ENCODE assay signal across 8 cellular contexts in the genomic region with DNA sequence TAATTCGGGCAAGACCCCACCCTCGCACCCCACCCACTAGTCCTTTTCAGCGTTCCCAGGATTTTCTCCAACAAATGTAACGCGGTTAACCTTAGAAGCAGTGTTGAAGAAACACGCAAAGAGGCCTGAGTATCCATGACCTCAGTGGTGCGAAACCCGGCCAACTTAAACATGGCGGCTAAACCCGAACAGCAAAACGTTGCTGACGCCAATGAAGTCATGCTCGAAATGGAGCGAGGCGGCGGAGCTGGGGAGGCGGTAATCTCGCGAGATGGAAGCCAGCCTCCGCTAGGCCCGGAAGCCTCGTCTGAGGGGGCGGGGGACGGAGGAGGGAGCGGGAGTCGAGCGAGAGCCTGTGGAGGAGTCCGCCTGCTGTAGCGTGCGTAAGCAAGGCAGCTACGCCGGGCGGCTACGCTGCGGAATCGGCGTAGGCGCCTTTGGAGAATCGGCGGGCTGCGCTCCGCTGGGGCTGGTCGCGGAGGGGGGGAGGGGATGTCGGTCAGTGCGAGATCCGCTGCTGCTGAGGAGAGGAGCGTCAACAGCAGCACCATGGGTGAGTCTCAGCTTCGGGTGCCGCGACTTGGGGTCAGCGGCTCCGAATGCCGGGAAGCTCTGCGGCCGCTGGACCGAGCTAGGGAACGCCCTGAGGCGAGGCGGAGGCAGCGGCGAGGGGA. TPM values are rescaled to one million over a fixed set of nuclear protein-coding genes. Genes with fewer than 3 reads are reported as not detected.
DNase-seq lines count a peak whose midpoint lies in the region; ATAC-seq, FAIRE-seq and TF ChIP-seq lines count a peak whose summit lies in the region.

A gene (plus strand): TSS at position 340 of the 674 bp plus-strand sequence. CDS start 153 bp downstream, at position 493.

- intact Hi-C loops in adrenal gland (cut with DNase I) (loop anchor here (5.0 to 10.0 kb wide), 2 partner anchors 94 to 104 kb away; no protein-coding TSS in a partner anchor), cardiac septum (cut with DNase I) (loop anchor here (5.0 kb wide), 3 partner anchors 49 to 106 kb away; no protein-coding TSS in a partner anchor)

- peak within 1 kb of the TSS; percentile 99 for H3K27ac Mint-ChIP-seq in type B pancreatic cell

- H3K4me1 ChIP-seq in adrenal gland (replicated peaks in 1 of 2), result peaks cover 4 to 42% of the 10 kb centered on the region in 2 donors

- peak; percentile 96 for TF ChIP-seq POLR2A in GM12892 (IDR thresholded peaks at IDR 0.05; ENCODE audit: low read depth, low read length)
- peak; percentile 65 to 88 for TF ChIP-seq POLR2A in adrenal gland (IDR thresholded peaks at IDR 0.05)

- H3K4me1 Mint-ChIP-seq in type B pancreatic cell (ENCODE audit: unreplicated experiment), result peaks cover 33% of the 10 kb centered on the region

- no peaks in the 10 kb centered on the region for H3K27me3 Mint-ChIP-seq in type B pancreatic cell

- peak within 1 kb of the TSS; percentile 84 to 97 (median 92) for H3K4me3 ChIP-seq in adrenal gland

- peak within 1 kb of the TSS; percentile 98 for H3K4me3 Mint-ChIP-seq in type B pancreatic cell

- 0% methylated on average over 22 to 62 of the region's 62 CpGs for WGBS in adrenal gland, 4 donors

- no peaks in the 10 kb centered on the region for H3K27me3 ChIP-seq in adrenal gland

- TF ChIP-seq CTCF in adrenal gland (IDR thresholded peaks at IDR 0.05) (no peak), type B pancreatic cell (conservative IDR thresholded peaks at IDR 0.05) (no peak)

- H3K9me3 ChIP-seq in adrenal gland (replicated peaks in 1 of 3), result no peaks in the 10 kb centered on the region

- DNase-seq in GM12892 (ENCODE audit: insufficient read length) (peak; percentile 79), NCI-H146 (lab: John Stamatoyannopoulos, UW) (peak; percentile 99), T-helper 1 cell (peak; percentile 98 to 100 (median 99)), adrenal gland (peak; percentile 99), cardiac septum (ENCODE audit: low spot score) (peak; percentile 100), pons (ENCODE audit: low spot score) (peak; percentile 99), type B pancreatic cell (ENCODE audit: extremely low spot score, unreplicated experiment) (peak; percentile 99)

- FAIRE-seq in GM12892 (lab: Jason Lieb, UNC), result peak; percentile 99

- no peaks in the 10 kb centered on the region for H3K36me3 ChIP-seq in adrenal gland (replicated peaks in 1 of 2)

- peaks cover 13% of the 10 kb centered on the region for H3K36me3 Mint-ChIP-seq in type B pancreatic cell

- no peaks in the 10 kb centered on the region for H3K9me3 Mint-ChIP-seq in type B pancreatic cell

- ATAC-seq in HG02852 (IDR thresholded peaks at IDR 0.05; ENCODE audit: unreplicated experiment), result peak; percentile 80

- peak within 1 kb of the TSS; percentile 94 to 98 (median 95) for H3K27ac ChIP-seq in adrenal gland

RNA-seq across cellular contexts. Expression of the gene that starts here (rescaled TPM):
- polyA plus RNA-seq in GM12892 (2012; ENCODE audit: missing spikeins), result 418 TPM
- total RNA-seq in adrenal gland (100 to 1,000 TPM; 101 to 212 (median 155) TPM), cardiac septum (232 TPM), type B pancreatic cell (ENCODE audit: low replicate concordance) (156 and 200 TPM in 2 replicates)
- polyA plus RNA-seq in adrenal gland, result 100 to 1,000 TPM in 2 of 3 donors, 10 to 100 TPM in 1; 72.3 to 267 (median 119) TPM

Comparison
In these comparisons a context has a peak if more than half of its experiments do, and no peak if none do; other contexts are left out.
1. Peak in every context shown above with its lines: DNase-seq, ATAC-seq, H3K4me3 ChIP-seq and H3K27ac ChIP-seq.